Comparison of ENCODE assay signal across 14 cellular contexts in genomic region chr4:139020384-139020783, GRCh38. TPM values are rescaled to one million over a fixed set of nuclear protein-coding genes. Genes with fewer than 3 reads are reported as not detected.
DNase-seq lines count a peak whose midpoint lies in the region; ATAC-seq and TF ChIP-seq lines count a peak whose summit lies in the region.
"Had no signal": no experiment of that assay in that cellular context is flagged by ENCODE, and none has a peak within 500 bp of the region (broad histone marks: within the 10 kb centered on the region; RNA-seq: fewer than 3 reads in every experiment).

No MANE protein-coding gene starts in this region.

- H3K36me3 ChIP-seq in ES-I3 (ENCODE audit: insufficient read depth, low read length) = peaks cover 3% of the 10 kb centered on the region; the same call in 1 of the 2 replicates
- H3K36me3 ChIP-seq in HUES6 (ENCODE audit: control insufficient read depth, insufficient read depth, low read length) = peaks cover 16% of the 10 kb centered on the region; the same call in 1 of the 2 replicates

- H3K36me3 Mint-ChIP-seq in endothelial cell (ENCODE audit: low read depth, unreplicated experiment) (peaks cover 3% of the 10 kb centered on the region), nephron progenitor cell (ENCODE audit: low read depth) (peaks cover 38% of the 10 kb centered on the region), immature natural killer cell (no peaks in the 10 kb centered on the region)

- ATAC-seq in GM18502 (IDR thresholded peaks at IDR 0.05; ENCODE audit: poor library complexity, unreplicated experiment) (no peak), GM19351 (IDR thresholded peaks at IDR 0.05; ENCODE audit: unreplicated experiment) (no peak)

- H3K9ac ChIP-seq in ES-I3 (ENCODE audit: low read depth, low read length) (peak overlapping the region; percentile 29), HUES6 (ENCODE audit: low read length) (no peak overlapping the region)

- H3K9me3 Mint-ChIP-seq in endothelial cell (ENCODE audit: unreplicated experiment) (no peaks in the 10 kb centered on the region), nephron progenitor cell (no peaks in the 10 kb centered on the region), immature natural killer cell (no peaks in the 10 kb centered on the region)
- H3K9me3 Mint-ChIP-seq: activated naive CD4-positive, alpha-beta T cell treated with anti-CD3 and anti-CD28 coated beads, Interleukin-2, amount 10 ng/mL, durations not matched to agents 7 days and 5 days had no signal

- H3K4me3 Mint-ChIP-seq in endothelial cell (ENCODE audit: unreplicated experiment) (no peak overlapping the region), nephron progenitor cell (no peak overlapping the region), immature natural killer cell (no peak overlapping the region)
- H3K4me3 Mint-ChIP-seq: activated naive CD4-positive, alpha-beta T cell treated with anti-CD3 and anti-CD28 coated beads, Interleukin-2, amount 10 ng/mL, durations not matched to agents 7 days and 5 days; B cell had no signal

- H3K9me3 ChIP-seq in ES-I3 (ENCODE audit: control insufficient read depth, insufficient read depth, low read length) = no peaks in the 10 kb centered on the region
- H3K9me3 ChIP-seq in HUES6 (ENCODE audit: control insufficient read depth, insufficient read depth, low read depth, low read length) = no peaks in the 10 kb centered on the region

- peak overlapping the region; percentile 89 for H3K4me3 ChIP-seq in HUES6 (ENCODE audit: low read depth, low read length)

- DNase-seq in endothelial cell (ENCODE audit: low spot score) (no peak), nephron progenitor cell (no peak), immature natural killer cell (no peak)
- DNase-seq: activated naive CD4-positive, alpha-beta T cell treated with anti-CD3 and anti-CD28 coated beads, Interleukin-2, amount 10 ng/mL, durations not matched to agents 7 days and 5 days; activated T-cell treated with anti-CD3 and anti-CD28 coated beads for 4 hours; Calu3; KBM-7; kidney glomerular epithelial cell; NCI-H1092 had no signal

- peaks cover 27% of the 10 kb centered on the region for H3K4me1 ChIP-seq in ES-I3 (ENCODE audit: insufficient read depth, low read length)
- peaks cover 47% of the 10 kb centered on the region for H3K4me1 ChIP-seq in HUES6 (ENCODE audit: control insufficient read depth, insufficient read depth, low read length)

- H3K4me1 Mint-ChIP-seq in endothelial cell (ENCODE audit: unreplicated experiment) (peaks cover 26% of the 10 kb centered on the region), nephron progenitor cell (peaks cover 37% of the 10 kb centered on the region), immature natural killer cell (peaks cover 7 to 11% of the 10 kb centered on the region in 2 donors)

- H3K27me3 Mint-ChIP-seq in endothelial cell (ENCODE audit: unreplicated experiment) (peaks cover 2% of the 10 kb centered on the region), nephron progenitor cell (ENCODE audit: low read depth, poor library complexity) (no peaks in the 10 kb centered on the region), immature natural killer cell (ENCODE audit: low read depth in 3 of 3) (peaks cover 3 to 18% (median 5%) of the 10 kb centered on the region in 3 donors)
- H3K27me3 Mint-ChIP-seq: activated naive CD4-positive, alpha-beta T cell treated with anti-CD3 and anti-CD28 coated beads, Interleukin-2, amount 10 ng/mL, durations not matched to agents 7 days and 5 days; B cell had no signal

- no peaks in the 10 kb centered on the region for H3K27me3 ChIP-seq in HUES6 (ENCODE audit: control insufficient read depth, insufficient read depth, low read length)

- TF ChIP-seq CTCF in endothelial cell (IDR thresholded peaks at IDR 0.05; ENCODE audit: unreplicated experiment) (no peak), nephron progenitor cell (IDR thresholded peaks at IDR 0.05) (no peak)

- 0 out of 2 replicates have a peak overlapping the region, but pooled peaks have one; percentile 18 for H3K27ac ChIP-seq in HUES6 (ENCODE audit: low read depth, low read length)

- H3K27ac Mint-ChIP-seq in endothelial cell (ENCODE audit: unreplicated experiment) (peak overlapping the region; percentile 61), nephron progenitor cell (peak overlapping the region; percentile 31), immature natural killer cell (peak overlapping the region in 1 of 6 donors; percentile 7)
- H3K27ac Mint-ChIP-seq: activated naive CD4-positive, alpha-beta T cell treated with anti-CD3 and anti-CD28 coated beads, Interleukin-2, amount 10 ng/mL, durations not matched to agents 7 days and 5 days; B cell had no signal

RNA-seq across cellular contexts. Expression of gene NOCT, which starts 4.8 kb away (rescaled TPM):
- total RNA-seq in endothelial cell (ENCODE audit: unreplicated experiment) = 9.3 TPM
- polyA plus RNA-seq in immature natural killer cell = under 1 TPM in 2 of 3 donors, not detected in 1; 0.83 to 0.86 TPM
